ENCODE assay signal across 8 cellular contexts in the genomic region with DNA sequence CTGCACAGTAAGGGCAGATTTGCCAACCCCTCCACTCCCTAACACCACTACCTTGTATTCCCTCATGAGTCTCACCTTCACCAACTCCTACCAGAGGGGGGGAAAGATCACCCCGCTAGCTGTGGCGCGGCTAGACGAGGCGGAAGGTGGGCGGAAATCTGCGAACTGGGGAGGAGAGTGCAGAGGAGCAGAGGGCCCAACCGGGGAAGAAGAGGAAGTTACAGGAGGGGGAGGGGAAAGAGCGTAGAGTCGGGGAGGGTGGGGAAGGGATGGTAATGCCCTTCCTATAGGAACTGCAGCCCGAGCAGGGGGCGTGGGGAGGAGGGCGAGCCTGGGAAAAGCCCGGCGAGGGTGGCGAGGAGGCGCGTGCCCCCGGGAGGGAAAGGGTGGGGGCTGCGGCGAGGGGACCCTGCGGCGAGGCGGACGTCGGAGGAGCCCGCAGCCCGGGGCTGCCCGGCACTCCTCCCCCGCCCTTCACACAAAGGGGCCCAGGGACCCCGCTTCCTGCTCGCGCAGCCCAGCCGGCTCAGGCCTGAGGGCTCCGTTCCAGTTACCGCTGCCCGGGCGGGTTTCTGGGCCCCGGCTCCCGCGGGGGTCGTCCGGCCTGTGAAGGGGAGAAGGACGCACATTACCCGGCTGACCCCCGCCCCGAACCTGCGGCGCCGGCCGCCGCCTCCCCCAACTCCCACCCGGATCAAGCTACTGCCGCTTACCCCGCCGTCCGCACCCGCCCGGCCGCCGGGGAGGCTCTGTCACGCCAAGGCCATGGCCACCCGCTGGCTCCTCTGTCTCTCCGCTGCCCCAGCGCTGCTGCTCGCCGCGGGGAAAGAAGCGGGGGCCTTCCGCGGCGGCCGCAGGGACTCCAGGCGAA. TPM values are rescaled to one million over a fixed set of nuclear protein-coding genes. Genes with fewer than 3 reads are reported as not detected.
DNase-seq lines count a peak whose midpoint lies in the region; ATAC-seq and TF ChIP-seq lines count a peak whose summit lies in the region.

No MANE protein-coding gene starts in this region.

- H3K4me1 Mint-ChIP-seq in chondrocyte (ENCODE audit: low read depth): peaks cover 43% of the 10 kb centered on the region

- DNase-seq in AG20443 (ENCODE audit: low spot score): peak; percentile 69
- peak; percentile 73 for DNase-seq in NCI-H460 (ENCODE audit: extremely low read depth, low read depth)
- peak; percentile 40 to 62 for DNase-seq in activated CD4-positive, alpha-beta T cell treated with anti-CD3 and anti-CD28 coated beads for 24 hours (ENCODE audit: low read depth in 2 of 2)
- peak; percentile 90 for DNase-seq in chondrocyte (ENCODE audit: low spot score)
- DNase-seq in left kidney (ENCODE audit: low read depth, low spot score): peak; percentile 94
- DNase-seq in stimulated activated CD4-positive, alpha-beta T cell treated with anti-CD3 and anti-CD28 coated beads, Interleukin-2, amount 100 ng/mL, for 24 hours: peak; percentile 70 to 71

- H3K4me3 Mint-ChIP-seq in chondrocyte (ENCODE audit: unreplicated experiment): peak overlapping the region; percentile 92

- H3K36me3 Mint-ChIP-seq in chondrocyte (ENCODE audit: low read depth): peaks cover 12% of the 10 kb centered on the region

- peak; percentile 52 for ATAC-seq in HG03378 (IDR thresholded peaks at IDR 0.05; ENCODE audit: unreplicated experiment)

- peak; percentile 13 for TF ChIP-seq CTCF in chondrocyte (IDR thresholded peaks at IDR 0.05)

- H3K27ac Mint-ChIP-seq in chondrocyte (ENCODE audit: unreplicated experiment): peak overlapping the region; percentile 96

- no peaks in the 10 kb centered on the region for H3K9me3 Mint-ChIP-seq in chondrocyte (ENCODE audit: low read depth)

- H3K27me3 Mint-ChIP-seq in chondrocyte (ENCODE audit: low read depth): no peaks in the 10 kb centered on the region

- peak; percentile 25 for TF ChIP-seq POLR2A in GM19193 (IDR thresholded peaks at IDR 0.05; ENCODE audit: extremely low read depth, insufficient read depth, insufficient read length)

RNA-seq across cellular contexts. Expression of a gene that starts 1.8 kb away (rescaled TPM):
- total RNA-seq in NCI-H460 (2014; rRNA removed; shearing (Covaris generic)): 26.4 and 31.2 TPM in 2 replicates
- 17.0 and 29.9 TPM in 2 replicates for polyA plus RNA-seq in NCI-H460 (2014; cell fraction: nucleus; rRNA removed)
- total RNA-seq in chondrocyte: 49.7 to 56.1 TPM (median 55.3 TPM) in 3 replicates

Comparison
In these comparisons a context has a peak if more than half of its experiments do, and no peak if none do; other contexts are left out.
1. Peak in every context shown above with its lines: DNase-seq and ATAC-seq.